In the genomic region with DNA sequence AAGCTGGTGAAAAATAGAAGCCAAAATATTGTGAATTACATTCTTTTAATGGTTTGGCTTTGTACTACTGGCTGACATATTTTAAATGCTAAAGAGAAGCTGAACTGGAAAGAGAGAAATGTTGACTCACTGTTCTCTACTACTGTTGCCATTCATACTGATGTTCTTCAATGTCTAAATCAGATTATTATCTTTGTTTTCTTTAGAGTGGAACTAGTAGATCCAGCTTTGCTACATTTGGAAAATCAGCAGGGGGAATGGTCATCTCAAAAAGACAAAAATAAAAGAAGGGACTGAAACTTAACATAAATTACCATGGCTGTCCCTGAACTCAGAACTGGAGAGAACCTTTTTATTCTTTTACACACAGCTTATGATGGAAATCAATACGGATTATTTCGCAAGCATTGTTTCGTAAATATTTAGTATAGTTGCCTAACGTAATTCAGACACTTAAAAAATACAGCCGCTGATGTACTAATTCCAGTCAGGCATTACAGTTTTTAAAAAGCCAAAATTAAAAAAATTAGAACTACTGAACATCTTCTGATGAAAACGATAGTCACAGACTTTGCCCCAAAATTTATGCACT, we compare ENCODE assay signal across 21 cellular contexts.
"Had no signal": no experiment of that assay in that cellular context is flagged by ENCODE, and none has a peak within 500 bp of the region (broad histone marks: within the 10 kb centered on the region; RNA-seq: fewer than 3 reads in every experiment).

No MANE protein-coding gene starts in this region.

- ATAC-seq: activated CD4-positive, CD25-positive, alpha-beta regulatory T cell treated with anti-CD3 and anti-CD28 coated beads, Interleukin-2, amount 50 U/mL, for 24 hours; activated CD8-positive, alpha-beta memory T cell treated with anti-CD3 and anti-CD28 coated beads, Interleukin-2, amount 10 ng/mL, durations not matched to agents 7 days and 5 days; activated naive CD8-positive, alpha-beta T cell treated with anti-CD3 and anti-CD28 coated beads, Interleukin-2, amount 50 U/mL, for 24 hours; effector memory CD8-positive, alpha-beta T cell; foreskin keratinocyte; left colon; stimulated activated memory B cell treated with anti-CD40 and anti-IgM and Interleukin-4, amounts not matched to agents 10 μg/mL and 1 μg/mL and 100 μg/mL, for 72 hours had no signal

- DNase-seq: activated CD4-positive, alpha-beta T cell treated with anti-CD3 and anti-CD28 coated beads, Interleukin-2, amount 50 U/mL, for 48 hours; activated CD8-positive, alpha-beta memory T cell treated with anti-CD3 and anti-CD28 coated beads, Interleukin-2, amount 10 ng/mL, durations not matched to agents 7 days and 5 days; activated naive CD4-positive, alpha-beta T cell treated with anti-CD3 and anti-CD28 coated beads for 36 hours; activated naive CD8-positive, alpha-beta T cell treated with anti-CD3 and anti-CD28 coated beads, Interleukin-2, amount 50 U/mL, for 24 hours; activated T-cell treated with anti-CD3 and anti-CD28 coated beads, Interleukin-2, amount 50 U/mL, for 1 hour; aorta; effector memory CD8-positive, alpha-beta T cell; foreskin keratinocyte; head of caudate nucleus; left colon; mammary epithelial cell; naive B cell; T-helper 2 cell; tibial artery had no signal

- H3K4me1 Mint-ChIP-seq: activated CD8-positive, alpha-beta memory T cell treated with anti-CD3 and anti-CD28 coated beads, Interleukin-2, amount 10 ng/mL, durations not matched to agents 7 days and 5 days; activated naive CD8-positive, alpha-beta T cell treated with anti-CD3 and anti-CD28 coated beads, Interleukin-2, amount 50 U/mL, for 24 hours; naive B cell; stimulated activated memory B cell treated with anti-CD40 and anti-IgM and Interleukin-4, amounts not matched to agents 10 μg/mL and 1 μg/mL and 100 μg/mL, for 72 hours had no signal

- H3K9me3 ChIP-seq: neutrophil, tibial artery, vagina had no signal

- H3K9me3 Mint-ChIP-seq: activated naive CD4-positive, alpha-beta T cell treated with anti-CD3 and anti-CD28 coated beads for 36 hours; activated naive CD8-positive, alpha-beta T cell treated with anti-CD3 and anti-CD28 coated beads, Interleukin-2, amount 50 U/mL, for 24 hours; activated T-helper 2 cell treated with anti-CD3 and anti-CD28 coated beads, Interferon-gamma antibody, Interleukin-2, Interleukin-4, amounts not matched to agents 10 μg/mL and 5 μg/mL and 100 μg/mL, durations not matched to agents 14 hours and 24 hours and 36 hours; dendritic cell treated with granulocyte-macrophage colony-stimulating factor and Interleukin-4, amounts not matched to agents 40 ng/mL and 50 ng/mL, for 4 days; effector memory CD8-positive, alpha-beta T cell; stimulated activated memory B cell treated with anti-CD40 and anti-IgM and Interleukin-4, amounts not matched to agents 10 μg/mL and 1 μg/mL and 100 μg/mL, for 72 hours had no signal

- H3K4me3 ChIP-seq: tibial artery, vagina had no signal

- H3K4me1 ChIP-seq: foreskin keratinocyte, parathyroid adenoma, tibial artery, vagina had no signal

- H3K9ac ChIP-seq: parathyroid adenoma had no signal

- H3K79me2 ChIP-seq: parathyroid adenoma had no signal

- H3K27ac Mint-ChIP-seq: activated CD8-positive, alpha-beta memory T cell treated with anti-CD3 and anti-CD28 coated beads, Interleukin-2, amount 10 ng/mL, durations not matched to agents 7 days and 5 days; activated naive CD4-positive, alpha-beta T cell treated with anti-CD3 and anti-CD28 coated beads for 36 hours; activated naive CD8-positive, alpha-beta T cell treated with anti-CD3 and anti-CD28 coated beads, Interleukin-2, amount 50 U/mL, for 24 hours; activated T-helper 2 cell treated with anti-CD3 and anti-CD28 coated beads, Interferon-gamma antibody, Interleukin-2, Interleukin-4, amounts not matched to agents 10 μg/mL and 5 μg/mL and 100 μg/mL, durations not matched to agents 14 hours and 24 hours and 36 hours; dendritic cell treated with granulocyte-macrophage colony-stimulating factor and Interleukin-4, amounts not matched to agents 40 ng/mL and 50 ng/mL, for 4 days; effector memory CD8-positive, alpha-beta T cell; naive B cell; stimulated activated memory B cell treated with anti-CD40 and anti-IgM and Interleukin-4, amounts not matched to agents 10 μg/mL and 1 μg/mL and 100 μg/mL, for 72 hours had no signal

- H3K36me3 ChIP-seq: neutrophil, tibial artery, vagina had no signal

- H2AFZ ChIP-seq: parathyroid adenoma had no signal

- H3K36me3 Mint-ChIP-seq: activated CD8-positive, alpha-beta memory T cell treated with anti-CD3 and anti-CD28 coated beads, Interleukin-2, amount 10 ng/mL, durations not matched to agents 7 days and 5 days; naive B cell; stimulated activated memory B cell treated with anti-CD40 and anti-IgM and Interleukin-4, amounts not matched to agents 10 μg/mL and 1 μg/mL and 100 μg/mL, for 72 hours had no signal

- H3K27me3 ChIP-seq: foreskin keratinocyte, tibial artery, vagina had no signal

- H3K27ac ChIP-seq: foreskin keratinocyte, neutrophil, parathyroid adenoma, tibial artery, vagina had no signal

- H3K4me3 Mint-ChIP-seq: activated CD8-positive, alpha-beta memory T cell treated with anti-CD3 and anti-CD28 coated beads, Interleukin-2, amount 10 ng/mL, durations not matched to agents 7 days and 5 days; activated naive CD4-positive, alpha-beta T cell treated with anti-CD3 and anti-CD28 coated beads for 36 hours; activated naive CD8-positive, alpha-beta T cell treated with anti-CD3 and anti-CD28 coated beads, Interleukin-2, amount 50 U/mL, for 24 hours; dendritic cell treated with granulocyte-macrophage colony-stimulating factor and Interleukin-4, amounts not matched to agents 40 ng/mL and 50 ng/mL, for 4 days; effector memory CD8-positive, alpha-beta T cell; naive B cell; stimulated activated memory B cell treated with anti-CD40 and anti-IgM and Interleukin-4, amounts not matched to agents 10 μg/mL and 1 μg/mL and 100 μg/mL, for 72 hours had no signal
